Comparison of ENCODE assay signal across 11 cellular contexts in genomic region chr9:8806150-8806549, GRCh38.
"Had no signal": no experiment of that assay in that cellular context is flagged by ENCODE, and none has a peak within 500 bp of the region (broad histone marks: within the 10 kb centered on the region; RNA-seq: fewer than 3 reads in every experiment).

No MANE protein-coding gene starts in this region.

- H3K4me2 ChIP-seq: GM23338 had no signal

- FAIRE-seq: H1, H54 had no signal

- H3K9ac ChIP-seq: GM23248 had no signal

- H3K4me3 Mint-ChIP-seq: GM23338, H9, HFFc6 had no signal

- H2AFZ ChIP-seq: GM23248, GM23338 had no signal

- H3K27ac ChIP-seq: GM23248 had no signal

- ATAC-seq: GM23338, HCT116 had no signal

- H3K4me3 ChIP-seq: GM23248, GM23338, HAP-1 had no signal

- H3K9me3 Mint-ChIP-seq: GM23338, H9 had no signal

- H3K27ac Mint-ChIP-seq: GM23338, HFFc6 had no signal

- H3K9me3 ChIP-seq: HAP-1 had no signal

- H3K36me3 ChIP-seq: HAP-1 had no signal

- DNase-seq: GM23248, GOT3, H7, H9, HCEC 1CT, HFFc6 had no signal
